Comparison of ENCODE assay signal across 26 cellular contexts in genomic region chr2:237467447-237468179, GRCh38. TPM values are rescaled to one million over a fixed set of nuclear protein-coding genes. Genes with fewer than 3 reads are reported as not detected.
"Had no signal": no experiment of that assay in that cellular context is flagged by ENCODE, and none has a peak within 500 bp of the region (broad histone marks: within the 10 kb centered on the region; RNA-seq: fewer than 3 reads in every experiment).

No MANE protein-coding gene starts in this region.

- H3K4me3 ChIP-seq: cardiac muscle cell, SJSA1 had no signal

- H3K36me3 ChIP-seq: cardiac muscle cell, SJSA1 had no signal

- ATAC-seq: activated T-cell treated with anti-CD3 and anti-CD28 coated beads, Interleukin-2, amount 50 U/mL, for 4 hours; T-cell had no signal

- H3K27me3 ChIP-seq: cardiac muscle cell, SJSA1 had no signal

- DNase-seq: activated CD4-positive, alpha-beta memory T cell treated with anti-CD3 and anti-CD28 coated beads for 36 hours; activated CD4-positive, alpha-beta T cell treated with anti-CD3 and anti-CD28 coated beads, Interleukin-2, amount 10 ng/mL, durations not matched to agents 7 days and 5 days; activated CD4-positive, CD25-positive, alpha-beta regulatory T cell; activated CD8-positive, alpha-beta memory T cell treated with anti-CD3 and anti-CD28 coated beads for 24 hours; activated gamma-delta T cell; activated naive CD4-positive, alpha-beta T cell treated with anti-CD3 and anti-CD28 coated beads for 36 hours; activated T-cell treated with anti-CD3 and anti-CD28 coated beads, Interleukin-2, amount 50 U/mL, for 4 hours; amygdala; cerebellar nuclear complex; Kasumi-1; KBM-7; MV-4-11; NCI-H1092 treated with DMSO at 0.1 percent for 48 hours; NCI-H1417 treated with DMSO at 0.1 percent for 48 hours; NCI-H1694 treated with DMSO at 0.1 percent for 48 hours; NCI-H2081; NCI-H510A treated with DMSO at 0.1 percent for 48 hours; NK-92 treated with Interleukin-12 subunit alpha and Interleukin-12 subunit beta, amount 100 ng/mL, for 24 hours; SHP77; T-cell; T-helper 2 cell had no signal

- H3K9me3 ChIP-seq: SJSA1 had no signal

- H3K27ac ChIP-seq: cardiac muscle cell, SJSA1, VCaP had no signal

- FAIRE-seq: astrocyte, RCC 7860 had no signal

RNA-seq across cellular contexts. Expression of gene MLPH, which starts 19.4 kb away (rescaled TPM):
- total RNA-seq: activated CD4-positive, alpha-beta memory T cell treated with anti-CD3 and anti-CD28 coated beads for 36 hours; activated CD4-positive, alpha-beta T cell treated with anti-CD3 and anti-CD28 coated beads, Interleukin-2, amount 10 ng/mL, durations not matched to agents 7 days and 5 days; activated naive CD4-positive, alpha-beta T cell treated with anti-CD3 and anti-CD28 coated beads for 36 hours had no signal
